In genomic region chr9:112295174-112295573, GRCh38 we compare ENCODE assay signal across 31 cellular contexts.
"Had no signal": no experiment of that assay in that cellular context is flagged by ENCODE, and none has a peak within 500 bp of the region (broad histone marks: within the 10 kb centered on the region; RNA-seq: fewer than 3 reads in every experiment).

No MANE protein-coding gene starts in this region.

- H3K9ac ChIP-seq: parathyroid adenoma had no signal

- H3K4me3 ChIP-seq: breast epithelium, esophagus muscularis mucosa, heart left ventricle, psoas muscle, right atrium auricular region, suprapubic skin, tibial artery had no signal

- ATAC-seq: activated naive CD4-positive, alpha-beta T cell treated with anti-CD3 and anti-CD28 coated beads, Interleukin-2, amount 50 U/mL, for 72 hours; foreskin keratinocyte; heart left ventricle; left colon; naive thymus-derived CD8-positive, alpha-beta T cell; psoas muscle; stimulated activated naive B cell treated with anti-CD40 and anti-IgM and Interleukin-4, amounts not matched to agents 10 μg/mL and 1 μg/mL and 100 μg/mL, for 72 hours; WTC11 had no signal

- H3K27me3 Mint-ChIP-seq: activated CD4-positive, alpha-beta memory T cell treated with anti-CD3 and anti-CD28 coated beads, Interleukin-2, amount 10 ng/mL, durations not matched to agents 7 days and 5 days; activated CD4-positive, alpha-beta T cell treated with anti-CD3 and anti-CD28 coated beads, Interleukin-2, amount 10 ng/mL, durations not matched to agents 7 days and 5 days; dendritic cell treated with granulocyte-macrophage colony-stimulating factor and Interleukin-4, amounts not matched to agents 40 ng/mL and 50 ng/mL, for 4 days; naive thymus-derived CD8-positive, alpha-beta T cell; stimulated activated naive B cell treated with anti-CD40 and anti-IgM and Interleukin-4, amounts not matched to agents 10 μg/mL and 1 μg/mL and 100 μg/mL, for 72 hours had no signal

- H3K4me3 Mint-ChIP-seq: activated CD4-positive, alpha-beta memory T cell treated with anti-CD3 and anti-CD28 coated beads, Interleukin-2, amount 10 ng/mL, durations not matched to agents 7 days and 5 days; activated CD4-positive, alpha-beta T cell treated with anti-CD3 and anti-CD28 coated beads, Interleukin-2, amount 10 ng/mL, durations not matched to agents 7 days and 5 days; dendritic cell treated with granulocyte-macrophage colony-stimulating factor and Interleukin-4, amounts not matched to agents 40 ng/mL and 50 ng/mL, for 4 days; immature natural killer cell; naive thymus-derived CD8-positive, alpha-beta T cell; neural crest cell; stimulated activated naive B cell treated with anti-CD40 and anti-IgM and Interleukin-4, amounts not matched to agents 10 μg/mL and 1 μg/mL and 100 μg/mL, for 72 hours; WTC11 had no signal

- H2AFZ ChIP-seq: parathyroid adenoma had no signal

- H3K27ac Mint-ChIP-seq: activated CD4-positive, alpha-beta memory T cell treated with anti-CD3 and anti-CD28 coated beads, Interleukin-2, amount 10 ng/mL, durations not matched to agents 7 days and 5 days; activated CD4-positive, alpha-beta T cell treated with anti-CD3 and anti-CD28 coated beads, Interleukin-2, amount 10 ng/mL, durations not matched to agents 7 days and 5 days; activated naive CD4-positive, alpha-beta T cell treated with anti-CD3 and anti-CD28 coated beads, Interleukin-2, amount 50 U/mL, for 72 hours; activated T-helper 2 cell treated with anti-CD3 and anti-CD28 coated beads, Interferon-gamma antibody, Interleukin-2, Interleukin-4, amounts not matched to agents 10 μg/mL and 5 μg/mL and 100 μg/mL, durations not matched to agents 14 hours and 24 hours and 36 hours; dendritic cell treated with granulocyte-macrophage colony-stimulating factor and Interleukin-4, amounts not matched to agents 40 ng/mL and 50 ng/mL, for 4 days; naive thymus-derived CD8-positive, alpha-beta T cell; stimulated activated naive B cell treated with anti-CD40 and anti-IgM and Interleukin-4, amounts not matched to agents 10 μg/mL and 1 μg/mL and 100 μg/mL, for 72 hours had no signal

- H3K4me1 ChIP-seq: breast epithelium, parathyroid adenoma, psoas muscle had no signal

- H3K4me1 Mint-ChIP-seq: neural crest cell had no signal

- H3K27ac ChIP-seq: breast epithelium, esophagus muscularis mucosa, foreskin keratinocyte, heart left ventricle, parathyroid adenoma, psoas muscle, right atrium auricular region, suprapubic skin, tibial artery had no signal

- H3K36me3 ChIP-seq: breast epithelium, right atrium auricular region, tibial artery had no signal

- H3K36me3 Mint-ChIP-seq: immature natural killer cell, WTC11 had no signal

- DNase-seq: activated CD4-positive, alpha-beta memory T cell treated with anti-CD3 and anti-CD28 coated beads, Interleukin-2, amount 10 ng/mL, durations not matched to agents 7 days and 5 days; activated CD4-positive, alpha-beta T cell treated with anti-CD3 and anti-CD28 coated beads for 1 hour; activated CD4-positive, alpha-beta T cell treated with anti-CD3 and anti-CD28 coated beads, Interleukin-2, amount 10 ng/mL, durations not matched to agents 7 days and 5 days; activated naive CD4-positive, alpha-beta T cell; activated T-cell treated with anti-CD3 and anti-CD28 coated beads, Interleukin-2, amount 50 U/mL, for 48 hours; central memory CD4-positive, alpha-beta T cell; foreskin keratinocyte; heart left ventricle; hypothalamus; immature natural killer cell; kidney; left colon; mammary epithelial cell; naive thymus-derived CD8-positive, alpha-beta T cell; nucleus accumbens; psoas muscle; stimulated activated CD4-positive, alpha-beta T cell treated with anti-CD3 and anti-CD28 coated beads, Interleukin-15, amount 100 ng/mL, for 24 hours; stimulated activated CD4-positive, alpha-beta T cell treated with anti-CD3 and anti-CD28 coated beads, Interleukin-2, amount 100 ng/mL, for 24 hours; stimulated activated naive B cell treated with anti-CD40 and anti-IgM and Interleukin-4, amounts not matched to agents 10 μg/mL and 1 μg/mL and 100 μg/mL, for 72 hours; T1000; tibial artery had no signal

- H3K9me3 ChIP-seq: breast epithelium, esophagus muscularis mucosa, heart left ventricle, psoas muscle, right atrium auricular region, suprapubic skin, tibial artery had no signal

- H3K27me3 ChIP-seq: breast epithelium, esophagus muscularis mucosa, foreskin keratinocyte, heart left ventricle, right atrium auricular region, suprapubic skin, tibial artery had no signal
